In the genomic region with DNA sequence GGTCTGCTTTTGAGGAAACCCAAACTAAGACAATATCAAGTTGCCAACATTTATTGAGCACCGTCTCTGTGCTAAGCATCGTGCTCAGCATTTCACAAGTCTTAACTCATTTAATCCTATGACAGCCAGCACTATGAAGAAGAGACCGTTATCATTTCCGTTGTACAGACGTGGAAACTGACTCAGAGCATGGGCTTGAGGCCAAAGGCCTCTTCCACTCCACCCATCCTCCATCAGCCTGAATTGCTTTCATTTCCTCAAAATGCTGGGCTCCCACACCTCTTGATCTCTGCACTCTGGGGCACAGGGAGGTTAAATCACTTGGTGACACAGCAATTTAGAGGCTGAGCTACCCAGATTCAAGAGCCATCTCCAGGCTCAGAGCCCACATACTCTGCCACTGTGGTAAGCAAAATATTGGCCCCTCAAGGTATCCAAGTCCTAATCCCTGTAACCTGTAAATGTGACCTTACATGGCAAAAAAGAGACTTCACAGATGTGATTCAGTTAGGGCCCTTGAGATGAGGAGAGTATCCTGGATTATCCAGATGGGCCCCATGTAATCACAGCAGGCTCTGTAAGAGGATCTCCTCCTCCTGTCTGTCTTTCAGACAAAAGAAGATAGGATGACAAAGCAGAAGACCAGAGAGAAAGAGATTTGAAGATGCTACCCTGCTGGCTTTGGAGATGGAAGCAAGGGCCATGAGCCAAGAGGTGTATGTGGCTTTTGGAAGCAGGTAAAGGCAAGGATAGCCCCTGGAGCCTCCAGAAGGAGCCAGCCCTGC, we compare ENCODE assay signal across 1 cellular context.
TF ChIP-seq lines count a peak whose summit lies in the region.

No MANE protein-coding gene starts in this region.

TF ChIP-seq in IMR-90, 13 proteins besides CTCF, POLR2A, EP300 and RAD21 (continued from another document):
- TF ChIP-seq CHD1 (IDR thresholded peaks at IDR 0.05; ENCODE audit: low read depth, low read length): no peak
